ENCODE assay signal across 8 cellular contexts in genomic region chr12:10771132-10771733, GRCh38. TPM values are rescaled to one million over a fixed set of nuclear protein-coding genes. Genes with fewer than 3 reads are reported as not detected.
DNase-seq lines count a peak whose midpoint lies in the region; ATAC-seq and TF ChIP-seq lines count a peak whose summit lies in the region.

No MANE protein-coding gene starts in this region.

- no peak overlapping the region for H3K27ac Mint-ChIP-seq in Calu3 (ENCODE audit: unreplicated experiment)

- H3K4me1 Mint-ChIP-seq in Calu3 (ENCODE audit: low read depth, unreplicated experiment): no peaks in the 10 kb centered on the region

- H3K27ac ChIP-seq in VCaP (no peak overlapping the region), right cardiac atrium (ENCODE audit: low read length) (no peak overlapping the region), testis (no peak overlapping the region)

- H3K9me3 Mint-ChIP-seq in Calu3 (ENCODE audit: low read depth, unreplicated experiment): no peaks in the 10 kb centered on the region

- H3K4me3 ChIP-seq in right cardiac atrium (ENCODE audit: low read length) (no peak overlapping the region), testis (no peak overlapping the region)

- no peak for DNase-seq in Calu3
- no peak for DNase-seq in right cardiac atrium
- DNase-seq in testis: no peak
- no peak for DNase-seq in activated CD4-positive, alpha-beta T cell treated with anti-CD3 and anti-CD28 coated beads, Interleukin-2, amount 50 U/mL, for 4 hours
- no peak for DNase-seq in occipital lobe (lab: John Stamatoyannopoulos, UW)

- no peak overlapping the region for H3K4me3 Mint-ChIP-seq in Calu3 (ENCODE audit: low read depth, unreplicated experiment)

- TF ChIP-seq RAD21 in Ishikawa (IDR thresholded peaks at IDR 0.05; ENCODE audit: low read depth): peak; percentile 92

- 0% methylated on average over 1 of the region's 1 CpG for WGBS in right cardiac atrium
- whole genome bisulfite sequencing in testis, 2 donors: 17 to 18% methylated on average over 1 of the region's 1 CpG

- no peaks in the 10 kb centered on the region for H3K4me1 ChIP-seq in right cardiac atrium (ENCODE audit: control insufficient read depth, insufficient read depth, low read length)
- H3K4me1 ChIP-seq in testis: no peaks in the 10 kb centered on the region

- TF ChIP-seq EP300 in Ishikawa (IDR thresholded peaks at IDR 0.05; ENCODE audit: borderline replicate concordance): no peak

- no peak for TF ChIP-seq POLR2A in testis (IDR thresholded peaks at IDR 0.05)

- intact Hi-C loops in Calu3 (cut with micrococcal nuclease; ENCODE audit: unreplicated experiment): loop anchor here (1.0 kb wide), 2 partner anchors 428 to 715 kb away; no protein-coding TSS in a partner anchor
- intact Hi-C loops in right cardiac atrium (cut with DNase I): loop anchor here (5.0 to 10.0 kb wide), 3 partner anchors 426 to 716 kb away; no protein-coding TSS in a partner anchor
- intact Hi-C loops in testis (cut with DNase I; ENCODE audit: low total_unique reads): loop anchor here (5.0 kb wide), 1 partner anchor 431 kb away; no protein-coding TSS in a partner anchor

- BruUV-seq in Calu3 (replicated peaks; lab: Mats Ljungman, UMichigan): no TSS peak

- H3K36me3 Mint-ChIP-seq in Calu3 (ENCODE audit: insufficient read depth, unreplicated experiment): no peaks in the 10 kb centered on the region

- H3K36me3 ChIP-seq in testis (ENCODE audit: low read depth, missing control alignments): no peaks in the 10 kb centered on the region

- H3K9me3 ChIP-seq in right cardiac atrium (ENCODE audit: control insufficient read depth, low read length) (no peaks in the 10 kb centered on the region), testis (no peaks in the 10 kb centered on the region)

- peaks cover 76% of the 10 kb centered on the region for H3K27me3 Mint-ChIP-seq in Calu3 (ENCODE audit: unreplicated experiment)

- H3K27me3 ChIP-seq in right cardiac atrium (ENCODE audit: control insufficient read depth, insufficient read depth): no peaks in the 10 kb centered on the region
- H3K27me3 ChIP-seq in testis: no peaks in the 10 kb centered on the region

- TF ChIP-seq CTCF in Calu3 (IDR thresholded peaks at IDR 0.05; ENCODE audit: unreplicated experiment): peak; percentile 27
- TF ChIP-seq CTCF in VCaP (conservative IDR thresholded peaks at IDR 0.05): peak; percentile 86
- TF ChIP-seq CTCF in testis (IDR thresholded peaks at IDR 0.05): peak in 2 of 3 experiments; percentile 52 to 63

- ATAC-seq in right cardiac atrium (peak; percentile 47 to 54), GM19328 (IDR thresholded peaks at IDR 0.05; ENCODE audit: unreplicated experiment) (no peak)

- CTCF ChIA-PET in Calu3 (lab: Charles Lee): interaction anchor here (1.1 to 3.1 kb wide), 8 partner anchors 21 to 809 kb away, joined by 3 to 38 read pairs (median 6); no protein-coding TSS in a partner anchor

TF ChIP-seq in Ishikawa, 13 proteins besides CTCF, POLR2A, EP300 and RAD21:
- TF ChIP-seq CEBPB (IDR thresholded peaks at IDR 0.05): no peak
- no peak for TF ChIP-seq TCF12 (IDR thresholded peaks at IDR 0.05; ENCODE audit: low read depth)
- no peak for TF ChIP-seq YY1 (IDR thresholded peaks at IDR 0.05; ENCODE audit: low read depth)
- no peak for TF ChIP-seq REST (IDR thresholded peaks at IDR 0.05; ENCODE audit: low read depth)
- TF ChIP-seq USF1 (IDR thresholded peaks at IDR 0.05): no peak
- TF ChIP-seq FOXM1 (IDR thresholded peaks at IDR 0.05; ENCODE audit: borderline replicate concordance, low read depth): no peak
- no peak for TF ChIP-seq ZBTB7A (IDR thresholded peaks at IDR 0.05; ENCODE audit: low read depth)
- TF ChIP-seq NFIC (IDR thresholded peaks at IDR 0.05): no peak
- TF ChIP-seq CREB1 (IDR thresholded peaks at IDR 0.05; ENCODE audit: low read depth): no peak
- no peak for TF ChIP-seq EGR1 (IDR thresholded peaks at IDR 0.05)
- no peak for TF ChIP-seq TEAD4 (IDR thresholded peaks at IDR 0.05)
- no peak for TF ChIP-seq TAF1 (IDR thresholded peaks at IDR 0.05; ENCODE audit: low read depth)
- TF ChIP-seq MAX (IDR thresholded peaks at IDR 0.05): no peak

RNA-seq across cellular contexts. Expression of gene TAS2R7, which starts 31.2 kb away (rescaled TPM):
- total RNA-seq in Calu3 (2022) (not detected in 2 replicates), right cardiac atrium (not detected), testis (not detected), occipital lobe (1.1 TPM)
- polyA plus RNA-seq in right cardiac atrium (0.07 TPM), testis (ENCODE audit: insufficient read depth, low read depth, low replicate concordance) (not detected)

RNA-seq across cellular contexts. Expression of gene TAS2R8, which starts 35.9 kb away (rescaled TPM):
- total RNA-seq in Calu3 (2022) (not detected in 2 replicates), right cardiac atrium (not detected), testis (not detected), occipital lobe (0.31 TPM)
- polyA plus RNA-seq in right cardiac atrium (not detected), testis (ENCODE audit: insufficient read depth, low read depth, low replicate concordance) (not detected)

RNA-seq across cellular contexts. Expression of gene TAS2R9, which starts 38.7 kb away (rescaled TPM):
- total RNA-seq in Calu3 (2022) (not detected in 2 replicates), right cardiac atrium (not detected), testis (not detected), occipital lobe (1.2 TPM)
- polyA plus RNA-seq in right cardiac atrium (not detected), testis (ENCODE audit: insufficient read depth, low read depth, low replicate concordance) (not detected)

RNA-seq across cellular contexts. Expression of gene YBX3, which starts 48.1 kb away (rescaled TPM):
- total RNA-seq in Calu3 (2022): 295 and 312 TPM in 2 replicates
- 100 to 1,000 TPM; 585 to 928 (median 744) TPM for total RNA-seq in right cardiac atrium
- 490 TPM for polyA plus RNA-seq in right cardiac atrium
- total RNA-seq in testis: 100 to 1,000 TPM; 493 to 511 TPM
- polyA plus RNA-seq in testis (ENCODE audit: insufficient read depth, low read depth, low replicate concordance): 1,385 TPM
- 4.5 TPM for total RNA-seq in occipital lobe

RNA-seq across cellular contexts. Expression of gene TAS2R10, which starts 54.9 kb away (rescaled TPM):
- 1.5 and 1.7 TPM in 2 replicates for total RNA-seq in Calu3 (2022)
- under 1 TPM in 3 of 4 donors, not detected in 1; 0.23 to 0.56 (median 0.31) TPM for total RNA-seq in right cardiac atrium
- polyA plus RNA-seq in right cardiac atrium: not detected
- under 1 TPM in 1 of 2 donors, not detected in 1; 0.39 TPM for total RNA-seq in testis
- polyA plus RNA-seq in testis (ENCODE audit: insufficient read depth, low read depth, low replicate concordance): not detected
- 5.5 TPM for total RNA-seq in occipital lobe

Comparison
In these comparisons a context has a peak if more than half of its experiments do, and no peak if none do; other contexts are left out.
1. CTCF ChIP-seq: peak in every context shown above with its lines; median percentile 86 in VCaP; 58 in testis; 27 in Calu3.